12 cellular contexts compared by ENCODE assay signal in the genomic region with DNA sequence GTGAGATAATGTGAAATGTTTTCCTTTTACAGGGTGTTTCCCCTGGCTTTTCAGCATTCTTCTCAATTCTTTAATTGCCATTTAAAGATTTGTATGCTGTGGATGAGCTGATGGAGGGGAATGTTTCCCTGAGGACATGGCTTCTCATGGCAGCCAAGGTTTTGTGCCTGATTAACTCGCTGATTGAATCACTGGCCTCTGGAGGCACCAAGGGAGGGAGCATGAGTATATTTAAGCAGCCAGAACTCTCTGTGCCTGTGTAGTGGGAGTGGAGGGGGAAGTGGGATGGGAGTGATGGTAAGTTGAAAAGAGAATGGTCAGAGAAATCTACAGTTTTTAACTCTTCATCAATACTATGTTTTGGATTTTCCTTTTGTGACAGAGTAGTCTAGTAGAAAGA.
DNase-seq lines count a peak whose midpoint lies in the region; ATAC-seq and TF ChIP-seq lines count a peak whose summit lies in the region.
"Had no signal": no experiment of that assay in that cellular context is flagged by ENCODE, and none has a peak within 500 bp of the region (broad histone marks: within the 10 kb centered on the region; RNA-seq: fewer than 3 reads in every experiment).

No MANE protein-coding gene starts in this region.

- H3K9me3 Mint-ChIP-seq in activated T-cell treated with anti-CD3 and anti-CD28 coated beads, Interleukin-2, amount 50 U/mL, for 72 hours, result peaks cover 1 to 2% of the 10 kb centered on the region in 2 donors

- no peak for TF ChIP-seq POLR2A in adrenal gland (IDR thresholded peaks at IDR 0.05)
- peak in 1 of 2 donors; percentile 29 for TF ChIP-seq POLR2A in thyroid gland (IDR thresholded peaks at IDR 0.05)

- peaks cover 13 to 28% of the 10 kb centered on the region in 2 donors for H3K36me3 Mint-ChIP-seq in activated T-cell treated with anti-CD3 and anti-CD28 coated beads, Interleukin-2, amount 50 U/mL, for 72 hours (ENCODE audit: insufficient read depth in 2 of 2)

- no peak overlapping the region for H2AFZ ChIP-seq in mesenchymal stem cell (ENCODE audit: low read depth, low read length)

- H3K9me3 ChIP-seq in adrenal gland (replicated peaks in 1 of 3), result no peaks in the 10 kb centered on the region
- no peaks in the 10 kb centered on the region for H3K9me3 ChIP-seq in mesenchymal stem cell (ENCODE audit: control insufficient read depth, low read length)
- H3K9me3 ChIP-seq in thyroid gland, result no peaks in the 10 kb centered on the region

- peak overlapping the region; percentile 74 for H3K9ac ChIP-seq in mesenchymal stem cell (ENCODE audit: low read length)

- H3K18ac ChIP-seq in mesenchymal stem cell (ENCODE audit: low read depth in 1 of 2, low read length in 2 of 2), result no peak overlapping the region

- 38 to 69% (median 54%) methylated on average over 1 of the region's 1 CpG for WGBS in adrenal gland, 4 donors
- 78% methylated on average over 1 of the region's 1 CpG for WGBS in mesenchymal stem cell
- 48 to 50% methylated on average over 1 of the region's 1 CpG for WGBS in thyroid gland, 2 donors

- no peak overlapping the region for H3K23ac ChIP-seq in mesenchymal stem cell (ENCODE audit: low read length in 2 of 2)

- H2BK5ac ChIP-seq in mesenchymal stem cell (ENCODE audit: low read depth, low read length, poor library complexity, severe bottlenecking), result no peak overlapping the region

- H3K36me3 ChIP-seq in adrenal gland (replicated peaks in 1 of 2), result no peaks in the 10 kb centered on the region
- no peaks in the 10 kb centered on the region for H3K36me3 ChIP-seq in mesenchymal stem cell (ENCODE audit: control insufficient read depth in 1 of 2, insufficient read depth in 2 of 2, low read depth in 1 of 2, low read length in 2 of 2)
- H3K36me3 ChIP-seq in thyroid gland, result no peaks in the 10 kb centered on the region

- H3K4me3 ChIP-seq in adrenal gland (no peak overlapping the region), mesenchymal stem cell (ENCODE audit: insufficient read depth in 1 of 2, low read depth in 1 of 2, low read length in 2 of 2) (peak overlapping the region in 1 of 2 experiments; percentile 47), thyroid gland (replicated peaks in 1 of 3) (no peak overlapping the region)

- H3K79me1 ChIP-seq in mesenchymal stem cell (replicated peaks; ENCODE audit: low read length, poor library complexity, severe bottlenecking), result peaks cover 23% of the 10 kb centered on the region

- H3K4ac ChIP-seq in mesenchymal stem cell (ENCODE audit: low read depth in 1 of 2, low read length in 2 of 2), result no peak overlapping the region

- H3K4me3 Mint-ChIP-seq in activated T-cell treated with anti-CD3 and anti-CD28 coated beads, Interleukin-2, amount 50 U/mL, for 72 hours, result no peak overlapping the region

- H3K4me2 ChIP-seq in mesenchymal stem cell (ENCODE audit: low read length, poor library complexity, severe bottlenecking), result no peak overlapping the region

- peaks cover 88% of the 10 kb centered on the region for H3K4me1 Mint-ChIP-seq in activated T-cell treated with anti-CD3 and anti-CD28 coated beads, Interleukin-2, amount 50 U/mL, for 72 hours (ENCODE audit: low read depth)

- H3K27me3 ChIP-seq in adrenal gland (no peaks in the 10 kb centered on the region), mesenchymal stem cell (ENCODE audit: control insufficient read depth in 1 of 2, insufficient read depth in 1 of 2, low read length in 2 of 2) (no peaks in the 10 kb centered on the region), thyroid gland (no peaks in the 10 kb centered on the region)

- no peak overlapping the region for H3K14ac ChIP-seq in mesenchymal stem cell (ENCODE audit: low read length in 2 of 2)

- H3K27ac ChIP-seq in adrenal gland (peak overlapping the region in 1 of 5 donors; percentile 10), mesenchymal stem cell (ENCODE audit: low read length, poor library complexity, severe bottlenecking) (no peak overlapping the region), thyroid gland (peak overlapping the region; percentile 88 to 90 (median 90))

- no peak overlapping the region for H2BK15ac ChIP-seq in mesenchymal stem cell (ENCODE audit: low read depth, poor library complexity, severe bottlenecking)

- H2BK12ac ChIP-seq in mesenchymal stem cell (ENCODE audit: low read length in 2 of 2), result peak overlapping the region in 1 of 2 experiments; percentile 8

- H3K4me1 ChIP-seq in adrenal gland (replicated peaks in 1 of 2) (peaks cover 9 to 38% of the 10 kb centered on the region in 2 donors), mesenchymal stem cell (ENCODE audit: control insufficient read depth, insufficient read depth, low read depth, low read length) (peaks cover 5% of the 10 kb centered on the region), thyroid gland (peaks cover 78 to 85% of the 10 kb centered on the region in 2 donors)

- no peak for ATAC-seq in activated T-cell treated with anti-CD3 and anti-CD28 coated beads, Interleukin-2, amount 50 U/mL, for 72 hours (replicated peaks in 1 of 2)
- no peak for ATAC-seq in GM19455 (IDR thresholded peaks at IDR 0.05; ENCODE audit: unreplicated experiment)

- no peak overlapping the region for H2BK120ac ChIP-seq in mesenchymal stem cell (ENCODE audit: low read depth, low read length)

- H2AK5ac ChIP-seq in mesenchymal stem cell (ENCODE audit: low read length, severe bottlenecking), result no peak overlapping the region

- H3K27ac Mint-ChIP-seq in activated T-cell treated with anti-CD3 and anti-CD28 coated beads, Interleukin-2, amount 50 U/mL, for 72 hours, result peak overlapping the region; percentile 84

- H4K8ac ChIP-seq in mesenchymal stem cell (ENCODE audit: low read length), result no peak overlapping the region

- no peak overlapping the region for H4K91ac ChIP-seq in mesenchymal stem cell (ENCODE audit: low read length)

- DNase-seq in activated T-cell treated with anti-CD3 and anti-CD28 coated beads, Interleukin-2, amount 50 U/mL, for 72 hours, result no peak
- DNase-seq in activated T-cell treated with anti-CD3 and anti-CD28 coated beads for 4 hours, result no peak
- DNase-seq in adrenal gland, result peak in 4 of 7 donors; percentile 8 to 57 (median 20)
- no peak for DNase-seq in mesenchymal stem cell
- DNase-seq in thyroid gland, result peak; percentile 41 to 53
- DNase-seq in RPMI8226, result no peak
- DNase-seq in activated gamma-delta T cell treated with Interleukin-2 at 50 U/mL for 16 hours, result no peak
- DNase-seq: islet precursor cell; NCI-H226; stimulated activated CD8-positive, alpha-beta memory T cell treated with anti-CD3 and anti-CD28 coated beads, Interleukin-4, amount 100 ng/mL, for 48 hours; SW 1271 had no signal

- TF ChIP-seq CTCF in adrenal gland (IDR thresholded peaks at IDR 0.05) (no peak), thyroid gland (IDR thresholded peaks at IDR 0.05) (no peak)

- H3K27me3 Mint-ChIP-seq in activated T-cell treated with anti-CD3 and anti-CD28 coated beads, Interleukin-2, amount 50 U/mL, for 72 hours (ENCODE audit: low read depth), result no peaks in the 10 kb centered on the region

- intact Hi-C loops in adrenal gland (cut with DNase I), result no loop called here
- intact Hi-C loops in thyroid gland (cut with DNase I), result no loop called here

Comparison
In these comparisons a context has a peak if more than half of its experiments do, and no peak if none do; other contexts are left out.
1. DNase-seq: peak in adrenal gland (4 of 7) and thyroid gland (2 of 2); none in activated T-cell treated with anti-CD3 and anti-CD28 coated beads, Interleukin-2, amount 50 U/mL, for 72 hours (0 of 2), activated T-cell treated with anti-CD3 and anti-CD28 coated beads for 4 hours (single experiment), mesenchymal stem cell (single experiment), RPMI8226 (single experiment) and activated gamma-delta T cell treated with Interleukin-2 at 50 U/mL for 16 hours (single experiment).